Comparison of ENCODE assay signal across 13 cellular contexts in genomic region chr9:24035816-24036215, GRCh38.
"Had no signal": no experiment of that assay in that cellular context is flagged by ENCODE, and none has a peak within 500 bp of the region (broad histone marks: within the 10 kb centered on the region; RNA-seq: fewer than 3 reads in every experiment).

No MANE protein-coding gene starts in this region.

- DNase-seq: activated CD4-positive, alpha-beta T cell treated with anti-CD3 and anti-CD28 coated beads for 1 hour; activated CD4-positive, alpha-beta T cell treated with anti-CD3 and anti-CD28 coated beads, Interleukin-2, amount 50 U/mL, for 4 hours; activated effector memory CD4-positive, alpha-beta T cell treated with Interleukin-2 at 50 U/mL for 16 hours; activated naive CD4-positive, alpha-beta T cell treated with anti-CD3 and anti-CD28 coated beads, Interleukin-2, amount 50 U/mL, for 16 hours; activated T-cell treated with anti-CD3 and anti-CD28 coated beads, Interleukin-2, amount 50 U/mL, for 1 hour; colonic mucosa; islet precursor cell; left lung; mammary epithelial cell; ovary; stimulated activated CD4-positive, alpha-beta T cell treated with anti-CD3 and anti-CD28 coated beads, Interleukin-12 subunit alpha, Interleukin-12 subunit beta, amount 100 ng/mL, for 4 hours; stimulated activated CD4-positive, alpha-beta T cell treated with anti-CD3 and anti-CD28 coated beads, Interleukin-2, amount 100 ng/mL, for 24 hours; T1000 had no signal
